In genomic region chr1:245225709-245226464, GRCh38 we compare ENCODE assay signal across 16 cellular contexts.
A peak's percentile ranks its signal among the peaks of the same experiment; 100 is the strongest.
DNase-seq lines count a peak whose midpoint lies in the region; TF ChIP-seq lines count a peak whose summit lies in the region.
"Had no signal": no experiment of that assay in that cellular context is flagged by ENCODE, and none has a peak within 500 bp of the region (broad histone marks: within the 10 kb centered on the region; RNA-seq: fewer than 3 reads in every experiment).

No MANE protein-coding gene starts in this region.

- no peaks in the 10 kb centered on the region for H3K27me3 Mint-ChIP-seq in progenitor cell of endocrine pancreas
- H3K27me3 Mint-ChIP-seq in CD14-positive monocyte (ENCODE audit: low read depth in 3 of 3) = peaks cover 15 to 76% (median 25%) of the 10 kb centered on the region in 3 donors

- H3K36me3 Mint-ChIP-seq in progenitor cell of endocrine pancreas (ENCODE audit: insufficient read depth) = no peaks in the 10 kb centered on the region
- no peaks in the 10 kb centered on the region for H3K36me3 Mint-ChIP-seq in CD14-positive monocyte
- H3K36me3 Mint-ChIP-seq: CD8-positive, alpha-beta T cell had no signal

- H3K27ac Mint-ChIP-seq in progenitor cell of endocrine pancreas = peak overlapping the region; percentile 81
- H3K27ac Mint-ChIP-seq in CD14-positive monocyte = no peak overlapping the region
- H3K27ac Mint-ChIP-seq: CD8-positive, alpha-beta T cell; IgD-negative memory B cell had no signal

- H3K9me3 Mint-ChIP-seq in progenitor cell of endocrine pancreas (ENCODE audit: low read depth) (no peaks in the 10 kb centered on the region), CD14-positive monocyte (peaks cover 0 to 6% (median 3%) of the 10 kb centered on the region in 7 donors)
- H3K9me3 Mint-ChIP-seq: CD8-positive, alpha-beta T cell; IgD-negative memory B cell had no signal

- intact Hi-C loops in CD14-positive monocyte (cut with micrococcal nuclease) = no loop called here

- peak; percentile 40 for TF ChIP-seq CTCF in choroid plexus epithelial cell (conservative IDR thresholded peaks at IDR 0.05; ENCODE audit: low read depth, low read length)
- TF ChIP-seq CTCF in progenitor cell of endocrine pancreas (IDR thresholded peaks at IDR 0.05; ENCODE audit: unreplicated experiment) = no peak
- no peak for TF ChIP-seq CTCF in CD14-positive monocyte (IDR thresholded peaks at IDR 0.05)

- H3K4me1 Mint-ChIP-seq in progenitor cell of endocrine pancreas (ENCODE audit: low read depth) (no peaks in the 10 kb centered on the region), CD14-positive monocyte (no peaks in the 10 kb centered on the region)
- H3K4me1 Mint-ChIP-seq: IgD-negative memory B cell had no signal

- H3K4me3 Mint-ChIP-seq in progenitor cell of endocrine pancreas (ENCODE audit: low read depth) (no peak overlapping the region), CD14-positive monocyte (peak overlapping the region in 1 of 2 donors; percentile 46)
- H3K4me3 Mint-ChIP-seq: CD8-positive, alpha-beta T cell; IgD-negative memory B cell had no signal

- no peak overlapping the region for H3K4me3 ChIP-seq in choroid plexus epithelial cell (ENCODE audit: low read depth, low read length)
- H3K4me3 ChIP-seq: HAP-1 had no signal

- DNase-seq in DMS 273 (lab: John Stamatoyannopoulos, UW; ENCODE audit: unreplicated experiment) (peak; percentile 15), DMS 273 treated with DMSO at 0.1 percent for 48 hours (lab: John Stamatoyannopoulos, UW) (no peak), NCI-H2171 treated with DMSO at 0.1 percent for 48 hours (lab: John Stamatoyannopoulos, UW) (peak; percentile 47), choroid plexus epithelial cell (ENCODE audit: low read depth) (no peak), progenitor cell of endocrine pancreas (ENCODE audit: low spot score, unreplicated experiment) (no peak), CD14-positive monocyte (ENCODE audit: low spot score) (no peak)
- no peak for DNase-seq in activated CD8-positive, alpha-beta memory T cell treated with anti-CD3 and anti-CD28 coated beads, Interleukin-2, amount 50 U/mL, for 4 hours
- no peak for DNase-seq in stimulated activated CD4-positive, alpha-beta T cell treated with anti-CD3 and anti-CD28 coated beads, Interleukin-4, amount 100 ng/mL, for 4 hours
- DNase-seq: CD8-positive, alpha-beta T cell; DND-41; NCI-H187; NK-92 treated with Interleukin-12 subunit alpha and Interleukin-12 subunit beta, amount 100 ng/mL, for 24 hours; SHP77; SK-N-SH had no signal

Comparison
In these comparisons a context has a peak if more than half of its experiments do, and no peak if none do; other contexts are left out.
1. DNase-seq: peak in DMS 273 (single experiment) and NCI-H2171 treated with DMSO at 0.1 percent for 48 hours (single experiment); none in DMS 273 treated with DMSO at 0.1 percent for 48 hours (single experiment), choroid plexus epithelial cell (single experiment), progenitor cell of endocrine pancreas (single experiment), activated CD8-positive, alpha-beta memory T cell treated with anti-CD3 and anti-CD28 coated beads, Interleukin-2, amount 50 U/mL, for 4 hours (single experiment), stimulated activated CD4-positive, alpha-beta T cell treated with anti-CD3 and anti-CD28 coated beads, Interleukin-4, amount 100 ng/mL, for 4 hours (0 of 2) and CD14-positive monocyte (single experiment).